10 cellular contexts compared by ENCODE assay signal in genomic region chr16:84755004-84755672, GRCh38. TPM values are rescaled to one million over a fixed set of nuclear protein-coding genes. Genes with fewer than 3 reads are reported as not detected.
A peak's percentile ranks its signal among the peaks of the same experiment; 100 is the strongest.
DNase-seq lines count a peak whose midpoint lies in the region; ATAC-seq and TF ChIP-seq lines count a peak whose summit lies in the region.
"Had no signal": no experiment of that assay in that cellular context is flagged by ENCODE, and none has a peak within 500 bp of the region (broad histone marks: within the 10 kb centered on the region; RNA-seq: fewer than 3 reads in every experiment).

No MANE protein-coding gene starts in this region.

- peak overlapping the region; percentile 19 for H3K4me2 ChIP-seq in smooth muscle cell

- H3K27ac ChIP-seq in RWPE2 (ENCODE audit: poor library complexity, severe bottlenecking) (peak overlapping the region; percentile 53), smooth muscle cell (ENCODE audit: low read depth) (peak overlapping the region; percentile 28)

- TF ChIP-seq CTCF in GM12873 (IDR thresholded peaks at IDR 0.05; ENCODE audit: insufficient read depth, low read depth, low read length, missing control alignments): peak; percentile 1
- TF ChIP-seq CTCF in RWPE2 (IDR thresholded peaks at IDR 0.05; ENCODE audit: poor library complexity, severe bottlenecking): no peak
- TF ChIP-seq CTCF in smooth muscle cell (IDR thresholded peaks at IDR 0.05; ENCODE audit: borderline replicate concordance, insufficient read depth, poor library complexity, severe bottlenecking): no peak

- H3K79me2 ChIP-seq in smooth muscle cell (ENCODE audit: low read depth): peaks cover 85% of the 10 kb centered on the region

- H3K36me3 ChIP-seq in RWPE2 (ENCODE audit: low read depth) (peaks cover 60% of the 10 kb centered on the region), smooth muscle cell (ENCODE audit: low read depth) (no peaks in the 10 kb centered on the region)
- H3K36me3 ChIP-seq: transverse colon had no signal

- H3F3A ChIP-seq in smooth muscle cell (ENCODE audit: low read depth): peaks cover 13% of the 10 kb centered on the region

- no peak overlapping the region for H3K9ac ChIP-seq in smooth muscle cell (ENCODE audit: low read depth)

- no peak overlapping the region for H2AFZ ChIP-seq in smooth muscle cell (ENCODE audit: low read depth)

- H3K27me3 ChIP-seq in RWPE2 (ENCODE audit: insufficient read depth, poor library complexity, severe bottlenecking) (no peaks in the 10 kb centered on the region), smooth muscle cell (ENCODE audit: low read depth) (no peaks in the 10 kb centered on the region)
- H3K27me3 ChIP-seq: transverse colon had no signal

- 72% methylated on average over 16 of the region's 17 CpGs for WGBS in smooth muscle cell (ENCODE audit: low lambda C conversion rate)

- ATAC-seq in RWPE2 (ENCODE audit: low read depth) (peak; percentile 70), esophagus mucosa (peak; percentile 74), GM18517 (IDR thresholded peaks at IDR 0.05; ENCODE audit: unreplicated experiment) (no peak)

- H3K4me3 ChIP-seq in RWPE2 (ENCODE audit: severe bottlenecking) (no peak overlapping the region), smooth muscle cell (no peak overlapping the region)
- H3K4me3 ChIP-seq: transverse colon had no signal

- H3K4me1 ChIP-seq in RWPE2 (ENCODE audit: insufficient read depth, poor library complexity, severe bottlenecking) (peaks cover 23% of the 10 kb centered on the region), smooth muscle cell (ENCODE audit: low read depth) (peaks cover 15% of the 10 kb centered on the region)

- DNase-seq in RWPE2 (ENCODE audit: low spot score) (no peak), smooth muscle cell (lab: John Stamatoyannopoulos, UW; ENCODE audit: unreplicated experiment) (no peak), iPS-NIHi7 (ENCODE audit: extremely low spot score) (no peak), NCI-H2196 (lab: John Stamatoyannopoulos, UW; ENCODE audit: unreplicated experiment) (no peak)
- DNase-seq: NCI-H1048, occipital lobe had no signal

- peaks cover 58% of the 10 kb centered on the region for H4K20me1 ChIP-seq in smooth muscle cell (ENCODE audit: low read depth)

- H3K9me3 ChIP-seq in RWPE2 (ENCODE audit: severe bottlenecking) (no peaks in the 10 kb centered on the region), smooth muscle cell (replicated peaks; ENCODE audit: low read depth) (no peaks in the 10 kb centered on the region)
- H3K9me3 ChIP-seq: transverse colon had no signal

RNA-seq across cellular contexts. Expression of gene USP10, which starts 55.3 kb away (rescaled TPM):
- total RNA-seq in esophagus mucosa (63.0 TPM), smooth muscle cell (47.4 and 52.5 TPM in 2 replicates)
- polyA plus RNA-seq in smooth muscle cell: 56.1 and 59.0 TPM in 2 replicates
